In genomic region chr10:23438547-23439451, GRCh38 we compare ENCODE assay signal across 1 cellular context.
TF ChIP-seq lines count a peak whose summit lies in the region.

Gene OTUD1, plus strand, starts transcription at chr10:23439075. Its CDS starts 383 bp downstream, at chr10:23439458.

TF ChIP-seq in HepG2, 621 proteins besides CTCF, POLR2A, EP300 and RAD21 (continued from another document and continues in another):
- TF ChIP-seq PRDM15 (CRISPR knock-in tag; IDR thresholded peaks at IDR 0.05) (no peak), RARG (CRISPR knock-in tag; IDR thresholded peaks at IDR 0.05; ENCODE audit: low read depth) (no peak), ZNF317 (CRISPR knock-in tag; IDR thresholded peaks at IDR 0.05) (no peak), SALL2 (CRISPR knock-in tag; IDR thresholded peaks at IDR 0.05) (no peak), ZNF678 (CRISPR knock-in tag; IDR thresholded peaks at IDR 0.05) (no peak), ZNF549 (CRISPR knock-in tag; IDR thresholded peaks at IDR 0.05) (no peak), ZNF720 (CRISPR knock-in tag; IDR thresholded peaks at IDR 0.05) (no peak), ZNF816 (CRISPR knock-in tag; IDR thresholded peaks at IDR 0.05; ENCODE audit: borderline replicate concordance) (no peak), ASH2L (IDR thresholded peaks at IDR 0.05; ENCODE audit: insufficient read length, low read depth, low read length) (peak; percentile 46), CEBPG (CRISPR knock-in tag; IDR thresholded peaks at IDR 0.05) (no peak), ZNF382 (CRISPR knock-in tag; IDR thresholded peaks at IDR 0.05; ENCODE audit: borderline replicate concordance) (no peak), FOXP1 (IDR thresholded peaks at IDR 0.05) (no peak), FOXP1 (CRISPR knock-in tag; IDR thresholded peaks at IDR 0.05) (peak; percentile 44; the same call in 1 of the 2 replicates), MNT (IDR thresholded peaks at IDR 0.05) (no peak), ATF7 (IDR thresholded peaks at IDR 0.05) (no peak), ATF7 (CRISPR knock-in tag; IDR thresholded peaks at IDR 0.05) (no peak), ZBTB8A (CRISPR knock-in tag; IDR thresholded peaks at IDR 0.05; ENCODE audit: borderline replicate concordance, low read depth) (no peak), KLF6 (CRISPR knock-in tag; IDR thresholded peaks at IDR 0.05) (no peak), BHLHE40 (IDR thresholded peaks at IDR 0.05; ENCODE audit: low read length) (peak; percentile 64), KLF16 (CRISPR knock-in tag; IDR thresholded peaks at IDR 0.05) (no peak), ZNF280D (CRISPR knock-in tag; IDR thresholded peaks at IDR 0.05) (no peak), ZNF281 (CRISPR knock-in tag; IDR thresholded peaks at IDR 0.05; ENCODE audit: borderline replicate concordance) (peak; percentile 5; the same call in 1 of the 2 replicates), KMT2A (CRISPR knock-in tag; IDR thresholded peaks at IDR 0.05) (no peak), ZBTB1 (CRISPR knock-in tag; IDR thresholded peaks at IDR 0.05; ENCODE audit: borderline replicate concordance) (no peak), GABPA (IDR thresholded peaks at IDR 0.05; ENCODE audit: low read depth, low read length) (no peak), GABPA (CRISPR knock-in tag; IDR thresholded peaks at IDR 0.05; ENCODE audit: low read depth) (no peak), HHEX (CRISPR knock-in tag; IDR thresholded peaks at IDR 0.05) (no peak), ZNF790 (CRISPR knock-in tag; IDR thresholded peaks at IDR 0.05; ENCODE audit: borderline replicate concordance) (no peak), MLLT10 (CRISPR knock-in tag; IDR thresholded peaks at IDR 0.05) (no peak), ZNF124 (CRISPR knock-in tag; IDR thresholded peaks at IDR 0.05) (0 out of 2 replicates have a peak, but pooled peaks have one; percentile 31), NCOA5 (CRISPR knock-in tag; IDR thresholded peaks at IDR 0.05) (no peak), ZNF883 (CRISPR knock-in tag; IDR thresholded peaks at IDR 0.05; ENCODE audit: not compliant biosample characterization) (no peak), TBX3 (IDR thresholded peaks at IDR 0.05; ENCODE audit: borderline replicate concordance) (no peak), ZSCAN25 (CRISPR knock-in tag; IDR thresholded peaks at IDR 0.05) (no peak), ZNF335 (CRISPR knock-in tag; IDR thresholded peaks at IDR 0.05) (no peak), ZNF207 (IDR thresholded peaks at IDR 0.05; ENCODE audit: borderline replicate concordance) (no peak)
- TF ChIP-seq, protein P1, sequence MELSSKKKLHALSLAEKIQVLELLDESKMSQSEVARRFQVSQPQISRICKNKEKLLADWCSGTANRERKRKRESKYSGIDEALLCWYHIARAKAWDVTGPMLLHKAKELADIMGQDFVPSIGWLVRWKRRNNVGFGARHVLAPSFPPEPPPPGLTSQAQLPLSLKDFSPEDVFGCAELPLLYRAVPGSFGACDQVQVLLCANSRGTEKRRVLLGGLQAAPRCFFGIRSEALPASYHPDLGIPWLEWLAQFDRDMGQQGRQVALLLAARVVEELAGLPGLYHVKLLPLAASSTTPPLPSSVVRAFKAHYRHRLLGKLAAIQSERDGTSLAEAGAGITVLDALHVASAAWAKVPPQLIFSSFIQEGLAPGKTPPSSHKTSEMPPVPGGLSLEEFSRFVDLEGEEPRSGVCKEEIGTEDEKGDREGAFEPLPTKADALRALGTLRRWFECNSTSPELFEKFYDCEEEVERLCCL (CRISPR knock-in tag; IDR thresholded peaks at IDR 0.05; ENCODE audit: borderline replicate concordance), result no peak
- TF ChIP-seq, protein P2, sequence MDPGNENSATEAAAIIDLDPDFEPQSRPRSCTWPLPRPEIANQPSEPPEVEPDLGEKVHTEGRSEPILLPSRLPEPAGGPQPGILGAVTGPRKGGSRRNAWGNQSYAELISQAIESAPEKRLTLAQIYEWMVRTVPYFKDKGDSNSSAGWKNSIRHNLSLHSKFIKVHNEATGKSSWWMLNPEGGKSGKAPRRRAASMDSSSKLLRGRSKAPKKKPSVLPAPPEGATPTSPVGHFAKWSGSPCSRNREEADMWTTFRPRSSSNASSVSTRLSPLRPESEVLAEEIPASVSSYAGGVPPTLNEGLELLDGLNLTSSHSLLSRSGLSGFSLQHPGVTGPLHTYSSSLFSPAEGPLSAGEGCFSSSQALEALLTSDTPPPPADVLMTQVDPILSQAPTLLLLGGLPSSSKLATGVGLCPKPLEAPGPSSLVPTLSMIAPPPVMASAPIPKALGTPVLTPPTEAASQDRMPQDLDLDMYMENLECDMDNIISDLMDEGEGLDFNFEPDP (CRISPR knock-in tag; conservative IDR thresholded peaks at IDR 0.05), result no peak
- TF ChIP-seq, protein P3, sequence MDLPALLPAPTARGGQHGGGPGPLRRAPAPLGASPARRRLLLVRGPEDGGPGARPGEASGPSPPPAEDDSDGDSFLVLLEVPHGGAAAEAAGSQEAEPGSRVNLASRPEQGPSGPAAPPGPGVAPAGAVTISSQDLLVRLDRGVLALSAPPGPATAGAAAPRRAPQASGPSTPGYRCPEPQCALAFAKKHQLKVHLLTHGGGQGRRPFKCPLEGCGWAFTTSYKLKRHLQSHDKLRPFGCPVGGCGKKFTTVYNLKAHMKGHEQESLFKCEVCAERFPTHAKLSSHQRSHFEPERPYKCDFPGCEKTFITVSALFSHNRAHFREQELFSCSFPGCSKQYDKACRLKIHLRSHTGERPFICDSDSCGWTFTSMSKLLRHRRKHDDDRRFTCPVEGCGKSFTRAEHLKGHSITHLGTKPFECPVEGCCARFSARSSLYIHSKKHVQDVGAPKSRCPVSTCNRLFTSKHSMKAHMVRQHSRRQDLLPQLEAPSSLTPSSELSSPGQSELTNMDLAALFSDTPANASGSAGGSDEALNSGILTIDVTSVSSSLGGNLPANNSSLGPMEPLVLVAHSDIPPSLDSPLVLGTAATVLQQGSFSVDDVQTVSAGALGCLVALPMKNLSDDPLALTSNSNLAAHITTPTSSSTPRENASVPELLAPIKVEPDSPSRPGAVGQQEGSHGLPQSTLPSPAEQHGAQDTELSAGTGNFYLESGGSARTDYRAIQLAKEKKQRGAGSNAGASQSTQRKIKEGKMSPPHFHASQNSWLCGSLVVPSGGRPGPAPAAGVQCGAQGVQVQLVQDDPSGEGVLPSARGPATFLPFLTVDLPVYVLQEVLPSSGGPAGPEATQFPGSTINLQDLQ (CRISPR knock-in tag; IDR thresholded peaks at IDR 0.05), result 0 out of 2 replicates have a peak, but pooled peaks have one; percentile 26
- TF ChIP-seq, protein P4, sequence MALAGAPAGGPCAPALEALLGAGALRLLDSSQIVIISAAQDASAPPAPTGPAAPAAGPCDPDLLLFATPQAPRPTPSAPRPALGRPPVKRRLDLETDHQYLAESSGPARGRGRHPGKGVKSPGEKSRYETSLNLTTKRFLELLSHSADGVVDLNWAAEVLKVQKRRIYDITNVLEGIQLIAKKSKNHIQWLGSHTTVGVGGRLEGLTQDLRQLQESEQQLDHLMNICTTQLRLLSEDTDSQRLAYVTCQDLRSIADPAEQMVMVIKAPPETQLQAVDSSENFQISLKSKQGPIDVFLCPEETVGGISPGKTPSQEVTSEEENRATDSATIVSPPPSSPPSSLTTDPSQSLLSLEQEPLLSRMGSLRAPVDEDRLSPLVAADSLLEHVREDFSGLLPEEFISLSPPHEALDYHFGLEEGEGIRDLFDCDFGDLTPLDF (CRISPR knock-in tag; IDR thresholded peaks at IDR 0.05), result 0 out of 2 replicates have a peak, but pooled peaks have one; percentile 22
